14 cellular contexts compared by ENCODE assay signal in the genomic region with DNA sequence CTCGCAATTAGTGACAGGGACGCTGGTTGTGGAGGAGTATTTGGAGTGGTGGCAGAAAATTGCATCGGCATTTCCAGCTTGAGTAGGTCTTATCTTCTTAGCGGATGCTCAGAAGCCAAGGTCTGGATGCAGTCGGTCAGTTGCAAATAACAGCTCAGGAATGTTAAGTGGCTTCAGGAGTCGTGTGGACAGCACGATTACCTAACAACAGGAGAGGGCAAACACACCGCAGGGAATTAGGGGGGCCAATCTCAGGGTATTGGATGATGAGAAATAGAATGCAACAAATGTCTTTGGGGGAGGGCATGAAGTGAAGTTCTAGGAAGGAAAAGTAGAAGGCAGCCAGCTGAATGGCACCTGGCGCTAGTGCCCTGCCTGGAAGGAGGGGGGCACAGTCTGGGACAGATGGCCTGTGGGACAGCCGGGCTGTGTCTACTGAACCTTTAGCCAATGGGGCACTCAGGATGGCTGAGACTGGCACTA. TPM values are rescaled to one million over a fixed set of nuclear protein-coding genes. Genes with fewer than 3 reads are reported as not detected.
DNase-seq lines count a peak whose midpoint lies in the region; ATAC-seq, FAIRE-seq and TF ChIP-seq lines count a peak whose summit lies in the region.
"Had no signal": no experiment of that assay in that cellular context is flagged by ENCODE, and none has a peak within 500 bp of the region (broad histone marks: within the 10 kb centered on the region; RNA-seq: fewer than 3 reads in every experiment).

No MANE protein-coding gene starts in this region.

- H3K9me3 ChIP-seq in mammary epithelial cell (replicated peaks; ENCODE audit: insufficient read depth, low read length) = no peaks in the 10 kb centered on the region
- no peaks in the 10 kb centered on the region for H3K9me3 ChIP-seq in lower lobe of right lung

- no peaks in the 10 kb centered on the region for H3K4me1 Mint-ChIP-seq in MCF 10A (ENCODE audit: insufficient read depth, unreplicated experiment)
- H3K4me1 Mint-ChIP-seq: immature natural killer cell had no signal

- H3K27me3 Mint-ChIP-seq in MCF 10A (ENCODE audit: insufficient read depth, unreplicated experiment) = no peaks in the 10 kb centered on the region
- H3K27me3 Mint-ChIP-seq: activated naive CD4-positive, alpha-beta T cell treated with anti-CD3 and anti-CD28 coated beads, Interleukin-2, amount 10 ng/mL, durations not matched to agents 7 days and 5 days; naive thymus-derived CD8-positive, alpha-beta T cell had no signal

- no peak overlapping the region for H3K27ac Mint-ChIP-seq in MCF 10A (ENCODE audit: low read depth, unreplicated experiment)
- H3K27ac Mint-ChIP-seq: activated naive CD4-positive, alpha-beta T cell treated with anti-CD3 and anti-CD28 coated beads, Interleukin-2, amount 10 ng/mL, durations not matched to agents 7 days and 5 days; immature natural killer cell had no signal

- no peak overlapping the region for H3K27ac ChIP-seq in mammary epithelial cell (ENCODE audit: insufficient read depth, low read depth, low read length)
- no peak overlapping the region for H3K27ac ChIP-seq in lower lobe of right lung

- peak overlapping the region; percentile 41 for H3K4me2 ChIP-seq in mammary epithelial cell (ENCODE audit: insufficient read depth, low read depth, low read length)

- H3K9me3 Mint-ChIP-seq in MCF 10A (ENCODE audit: unreplicated experiment) = no peaks in the 10 kb centered on the region
- H3K9me3 Mint-ChIP-seq: activated naive CD4-positive, alpha-beta T cell treated with anti-CD3 and anti-CD28 coated beads, Interleukin-2, amount 10 ng/mL, durations not matched to agents 7 days and 5 days; immature natural killer cell; naive thymus-derived CD8-positive, alpha-beta T cell had no signal

- H3K4me3 ChIP-seq in mammary epithelial cell (replicated peaks in 1 of 3; ENCODE audit: insufficient read depth in 1 of 3, low read depth in 2 of 3, low read length in 3 of 3) (no peak overlapping the region), fibroblast of pulmonary artery (replicated peaks; ENCODE audit: low read depth, low read length) (no peak overlapping the region), lower lobe of right lung (no peak overlapping the region)

- in situ Hi-C loops in mammary epithelial cell (cut with MboI; ENCODE audit: low sequenced_read_pairs in 2 of 2) = no loop called here

- no peaks in the 10 kb centered on the region for H3K79me2 ChIP-seq in mammary epithelial cell (ENCODE audit: insufficient read depth, low read length)

- intact Hi-C loops in mammary epithelial cell (cut with micrococcal nuclease) = no loop called here
- intact Hi-C loops in MCF 10A (cut with micrococcal nuclease) = no loop called here
- intact Hi-C loops in lower lobe of right lung (cut with DNase I) = no loop called here

- dilution Hi-C loops in mammary epithelial cell (cut with HindIII; ENCODE audit: low sequenced_read_pairs) = no loop called here

- H3K36me3 ChIP-seq in mammary epithelial cell (ENCODE audit: insufficient read depth, low read length) = no peaks in the 10 kb centered on the region
- H3K36me3 ChIP-seq in lower lobe of right lung = no peaks in the 10 kb centered on the region

- ATAC-seq in lower lobe of right lung (peak; percentile 76 to 92), HG03457 (IDR thresholded peaks at IDR 0.05; ENCODE audit: unreplicated experiment) (no peak)
- ATAC-seq: naive thymus-derived CD8-positive, alpha-beta T cell had no signal

- FAIRE-seq in urothelium cell line (lab: Jason Lieb, UNC) (peak; percentile 32), D721Med (lab: Jason Lieb, UNC) (no peak)

- no peak overlapping the region for H3K4me3 Mint-ChIP-seq in MCF 10A (ENCODE audit: unreplicated experiment)
- H3K4me3 Mint-ChIP-seq: activated naive CD4-positive, alpha-beta T cell treated with anti-CD3 and anti-CD28 coated beads, Interleukin-2, amount 10 ng/mL, durations not matched to agents 7 days and 5 days; immature natural killer cell; naive thymus-derived CD8-positive, alpha-beta T cell had no signal

- no peak overlapping the region for H3K9ac ChIP-seq in mammary epithelial cell (ENCODE audit: insufficient read depth, low read length)

- BruUV-seq in mammary epithelial cell (replicated peaks; lab: Mats Ljungman, UMichigan) (no TSS peak), MCF 10A (replicated peaks; lab: Mats Ljungman, UMichigan) (no TSS peak)

- H3K4me1 ChIP-seq in mammary epithelial cell (ENCODE audit: insufficient read depth, low read length) (peaks cover 12% of the 10 kb centered on the region), lower lobe of right lung (peaks cover 11% of the 10 kb centered on the region)

- H3K27me3 ChIP-seq in mammary epithelial cell (ENCODE audit: insufficient read depth, low read length) (no peaks in the 10 kb centered on the region), lower lobe of right lung (ENCODE audit: low read depth) (no peaks in the 10 kb centered on the region)

- no peaks in the 10 kb centered on the region for H4K20me1 ChIP-seq in mammary epithelial cell (ENCODE audit: insufficient read depth, low read length)

- no peak for DNase-seq in mammary epithelial cell
- no peak for DNase-seq in MCF 10A (ENCODE audit: unreplicated experiment)
- DNase-seq in fibroblast of pulmonary artery (ENCODE audit: low read depth) = peak; percentile 41
- DNase-seq in lower lobe of right lung = no peak
- DNase-seq in urothelium cell line (ENCODE audit: low spot score) = peak; percentile 68
- no peak for DNase-seq in D721Med (ENCODE audit: insufficient read length, low spot score)
- DNase-seq in SK-N-DZ (ENCODE audit: low spot score) = no peak
- DNase-seq: activated CD8-positive, alpha-beta memory T cell treated with anti-CD3 and anti-CD28 coated beads, Interleukin-2, amount 50 U/mL, for 4 hours; activated naive CD4-positive, alpha-beta T cell treated with anti-CD3 and anti-CD28 coated beads, Interleukin-2, amount 10 ng/mL, durations not matched to agents 7 days and 5 days; central memory CD4-positive, alpha-beta T cell; immature natural killer cell; naive thymus-derived CD8-positive, alpha-beta T cell; NCI-H1048 had no signal

- TF ChIP-seq CTCF in mammary epithelial cell (conservative IDR thresholded peaks at IDR 0.05 in 1 of 2, IDR thresholded peaks at IDR 0.05 in 1 of 2; ENCODE audit: extremely low read depth in 1 of 2, insufficient read depth in 1 of 2, low read depth in 1 of 2, low read length in 2 of 2) = no peak
- no peak for TF ChIP-seq CTCF in MCF 10A (IDR thresholded peaks at IDR 0.05; ENCODE audit: unreplicated experiment)
- no peak for TF ChIP-seq CTCF in fibroblast of pulmonary artery (IDR thresholded peaks at IDR 0.05; ENCODE audit: low read length, missing control alignments)
- TF ChIP-seq CTCF in lower lobe of right lung (IDR thresholded peaks at IDR 0.05) = no peak
- TF ChIP-seq CTCF in D721Med (IDR thresholded peaks at IDR 0.05; ENCODE audit: insufficient read depth, missing control alignments) = no peak

- POLR2A ChIA-PET in MCF 10A (lab: Yijun Ruan, JAX) = no interaction called here

- CTCF ChIA-PET in mammary epithelial cell (lab: Charles Lee; ENCODE audit: low non-redundant PET) = no interaction called here
- CTCF ChIA-PET in MCF 10A (lab: Yijun Ruan, JAX) = interaction anchor here (0.7 kb wide), 1 partner anchor 157 kb away, joined by 3 read pairs; no protein-coding TSS in a partner anchor

- H3K36me3 Mint-ChIP-seq in MCF 10A (ENCODE audit: insufficient read depth, unreplicated experiment) = peaks cover 30% of the 10 kb centered on the region

- H2AFZ ChIP-seq in mammary epithelial cell (ENCODE audit: low read depth, low read length) = no peak overlapping the region

- 47% methylated on average over 10 of the region's 10 CpGs for whole genome bisulfite sequencing in mammary epithelial cell (ENCODE audit: low coverage, missing lambda C conversion rate)

RNA-seq across cellular contexts. Expression of gene RASL11B, which starts 11.8 kb away (rescaled TPM):
- 1 to 10 TPM; 2.4 to 3.5 TPM for total RNA-seq in mammary epithelial cell
- polyA plus RNA-seq in mammary epithelial cell = 3.3 TPM
- not detected for polyA minus RNA-seq in mammary epithelial cell
- 1.7 and 2.6 TPM in 2 replicates for total RNA-seq in MCF 10A (2022)
- total RNA-seq in lower lobe of right lung = 0.41 TPM
- polyA plus RNA-seq in SK-N-DZ (2014; cell fraction: cytosol; rRNA removed) = 5.2 and 7.1 TPM in 2 replicates
- polyA plus RNA-seq in SK-N-DZ (2014; cell fraction: nucleus; rRNA removed) = 6.7 and 6.9 TPM in 2 replicates

Comparison
In these comparisons a context has a peak if more than half of its experiments do, and no peak if none do; other contexts are left out.
1. DNase-seq: peak in fibroblast of pulmonary artery (single experiment) and urothelium cell line (single experiment); none in mammary epithelial cell (single experiment), MCF 10A (single experiment), lower lobe of right lung (single experiment), D721Med (single experiment) and SK-N-DZ (single experiment).